8 cellular contexts compared by ENCODE assay signal in genomic region chr19:13781547-13781946, GRCh38. TPM values are rescaled to one million over a fixed set of nuclear protein-coding genes. Genes with fewer than 3 reads are reported as not detected.
DNase-seq lines count a peak whose midpoint lies in the region; ATAC-seq, FAIRE-seq and TF ChIP-seq lines count a peak whose summit lies in the region.

No MANE protein-coding gene starts in this region.

- H3K36me3 ChIP-seq in pancreas: peaks cover 0 to 8% (median 0%) of the 10 kb centered on the region in 3 donors

- H2BK15ac ChIP-seq in H9 (ENCODE audit: low read depth, low read length): no peak overlapping the region

- H3K27ac ChIP-seq in H9 (ENCODE audit: insufficient read length, low read depth, low read length) (no peak overlapping the region), pancreas (peak overlapping the region in 2 of 4 donors; percentile 11 to 33)

- WGBS in H9 (ENCODE audit: extremely low coverage, insufficient read length, low lambda C conversion rate): no CpG with 5 or more reads among the region's 5 CpGs
- 10 to 11% methylated on average over 5 of the region's 5 CpGs for WGBS in pancreas, 2 donors

- TF ChIP-seq CTCF in H9 (conservative IDR thresholded peaks at IDR 0.05) (no peak), fibroblast of the aortic adventitia (IDR thresholded peaks at IDR 0.05; ENCODE audit: insufficient read depth, low read length) (no peak), pancreas (IDR thresholded peaks at IDR 0.05) (no peak)

- intact Hi-C loops in pancreas (cut with DNase I): no loop called here

- H3K4me2 ChIP-seq in H9 (ENCODE audit: insufficient read depth, insufficient read length, low read length): no peak overlapping the region

- H3K4ac ChIP-seq in H9 (ENCODE audit: low read depth, low read length): no peak overlapping the region

- H3K4me1 Mint-ChIP-seq in H9: peaks cover 7 to 19% of the 10 kb centered on the region in 2 experiments
- peaks cover 13 to 15% of the 10 kb centered on the region in 2 donors for H3K4me1 Mint-ChIP-seq in stimulated activated naive B cell treated with anti-CD40 and anti-IgM and Interleukin-4, amounts not matched to agents 10 μg/mL and 1 μg/mL and 100 μg/mL, for 72 hours

- DNase-seq in H9 (peak; percentile 83), RCC 7860 (ENCODE audit: low spot score) (peak; percentile 34), fibroblast of the aortic adventitia (ENCODE audit: low read depth) (peak; percentile 91), pancreas (peak in 1 of 6 donors; percentile 61), occipital lobe (lab: John Stamatoyannopoulos, UW) (no peak), GM12892 (ENCODE audit: insufficient read length) (no peak)
- DNase-seq in stimulated activated naive B cell treated with anti-CD40 and anti-IgM and Interleukin-4, amounts not matched to agents 10 μg/mL and 1 μg/mL and 100 μg/mL, for 72 hours: no peak

- no peak overlapping the region for H3K18ac ChIP-seq in H9 (ENCODE audit: insufficient read length, low read depth, low read length)

- H2BK12ac ChIP-seq in H9 (ENCODE audit: insufficient read length, low read depth, low read length): no peak overlapping the region

- H3K79me2 ChIP-seq in H9 (ENCODE audit: insufficient read depth, low read length): no peaks in the 10 kb centered on the region

- peaks cover 1% of the 10 kb centered on the region; the same call in 1 of the 2 replicates for H3K27me3 Mint-ChIP-seq in H9 (ENCODE audit: low read depth)
- no peaks in the 10 kb centered on the region for H3K27me3 Mint-ChIP-seq in stimulated activated naive B cell treated with anti-CD40 and anti-IgM and Interleukin-4, amounts not matched to agents 10 μg/mL and 1 μg/mL and 100 μg/mL, for 72 hours

- H3K4me1 ChIP-seq in H9 (ENCODE audit: insufficient read depth, low read length) (no peaks in the 10 kb centered on the region), pancreas (peaks cover 0 to 9% (median 0%) of the 10 kb centered on the region in 3 donors)

- H2AFZ ChIP-seq in H9 (ENCODE audit: low read length): no peak overlapping the region

- no peak overlapping the region for H3K27ac Mint-ChIP-seq in H9
- no peak overlapping the region for H3K27ac Mint-ChIP-seq in stimulated activated naive B cell treated with anti-CD40 and anti-IgM and Interleukin-4, amounts not matched to agents 10 μg/mL and 1 μg/mL and 100 μg/mL, for 72 hours

- no peaks in the 10 kb centered on the region; a peak in 1 of 5 replicates for H3K9me3 Mint-ChIP-seq in H9
- H3K9me3 Mint-ChIP-seq in stimulated activated naive B cell treated with anti-CD40 and anti-IgM and Interleukin-4, amounts not matched to agents 10 μg/mL and 1 μg/mL and 100 μg/mL, for 72 hours: no peaks in the 10 kb centered on the region

- H2BK120ac ChIP-seq in H9 (ENCODE audit: low read depth, low read length, poor library complexity, severe bottlenecking): no peak overlapping the region

- H2BK5ac ChIP-seq in H9 (ENCODE audit: insufficient read length, low read length): no peak overlapping the region

- H3K79me1 ChIP-seq in H9 (ENCODE audit: insufficient read depth, low read depth, low read length, poor library complexity, severe bottlenecking): no peaks in the 10 kb centered on the region

- H4K5ac ChIP-seq in H9 (ENCODE audit: insufficient read length, low read depth, low read length): no peak overlapping the region

- no peak overlapping the region for H3K56ac ChIP-seq in H9 (ENCODE audit: insufficient read length, low read depth, low read length)

- no peak overlapping the region for H2AK5ac ChIP-seq in H9 (ENCODE audit: insufficient read length, low read length)

- peaks cover 26 to 31% (median 30%) of the 10 kb centered on the region in 3 experiments for H3K36me3 Mint-ChIP-seq in H9 (ENCODE audit: insufficient read depth in 1 of 3, low read depth in 3 of 3)
- H3K36me3 Mint-ChIP-seq in stimulated activated naive B cell treated with anti-CD40 and anti-IgM and Interleukin-4, amounts not matched to agents 10 μg/mL and 1 μg/mL and 100 μg/mL, for 72 hours: peaks cover 15 to 24% of the 10 kb centered on the region in 2 donors

- H4K91ac ChIP-seq in H9 (ENCODE audit: insufficient read length, low read depth, low read length): no peak overlapping the region

- no peak overlapping the region for H3T11ph ChIP-seq in H9 (ENCODE audit: low read length)

- no peak for FAIRE-seq in RCC 7860 (lab: Jason Lieb, UNC)
- no peak for FAIRE-seq in pancreas (lab: Jason Lieb, UNC)
- FAIRE-seq in GM12892 (lab: Jason Lieb, UNC): no peak

- H3K9me3 ChIP-seq in H9 (ENCODE audit: control insufficient read depth, low read depth, low read length) (no peaks in the 10 kb centered on the region), pancreas (no peaks in the 10 kb centered on the region)

- H3K4me3 ChIP-seq in fibroblast of the aortic adventitia (ENCODE audit: low read depth, low read length) (no peak overlapping the region), pancreas (no peak overlapping the region)

- no peak overlapping the region for H3K4me3 Mint-ChIP-seq in H9
- no peak overlapping the region for H3K4me3 Mint-ChIP-seq in stimulated activated naive B cell treated with anti-CD40 and anti-IgM and Interleukin-4, amounts not matched to agents 10 μg/mL and 1 μg/mL and 100 μg/mL, for 72 hours

- ATAC-seq in pancreas (peak in 3 of 4 donors; percentile 35 to 75 (median 74)), GM19351 (IDR thresholded peaks at IDR 0.05; ENCODE audit: unreplicated experiment) (no peak)
- no peak for ATAC-seq in stimulated activated naive B cell treated with anti-CD40 and anti-IgM and Interleukin-4, amounts not matched to agents 10 μg/mL and 1 μg/mL and 100 μg/mL, for 72 hours (replicated peaks)

- H3K9ac ChIP-seq in H9 (ENCODE audit: extremely low read depth, insufficient read length, low read length): no peak overlapping the region

- TF ChIP-seq POLR2A in GM12892 (IDR thresholded peaks at IDR 0.05; ENCODE audit: low read depth, low read length): no peak

- H3K27me3 ChIP-seq in H9 (ENCODE audit: insufficient read depth, low read length): no peaks in the 10 kb centered on the region
- H3K27me3 ChIP-seq in pancreas: no peaks in the 10 kb centered on the region

- no peak overlapping the region for H4K8ac ChIP-seq in H9 (replicated peaks; ENCODE audit: insufficient read length, low read depth, low read length)

- no peaks in the 10 kb centered on the region for H4K20me1 ChIP-seq in H9 (ENCODE audit: control insufficient read depth, insufficient read depth, insufficient read length)

- no peak overlapping the region for H3K14ac ChIP-seq in H9 (ENCODE audit: insufficient read depth, low read length)

- no peaks in the 10 kb centered on the region for H3K23me2 ChIP-seq in H9 (ENCODE audit: insufficient read length, low read depth, low read length, poor library complexity, severe bottlenecking)

- no peak overlapping the region for H2BK20ac ChIP-seq in H9 (ENCODE audit: low read depth, low read length, poor library complexity, severe bottlenecking)

- H3K23ac ChIP-seq in H9 (ENCODE audit: insufficient read length, low read depth, low read length): no peak overlapping the region

RNA-seq across cellular contexts. Expression of gene C19orf53, which starts 7.3 kb away (rescaled TPM):
- total RNA-seq in H9 (2021) (127 and 129 TPM in 2 replicates), fibroblast of the aortic adventitia (ENCODE audit: low replicate concordance) (43.3 and 78.0 TPM in 2 replicates), pancreas (10 to 100 TPM; 18.9 to 37.8 (median 29.0) TPM), occipital lobe (15.8 TPM)
- 10 to 100 TPM; 91.2 to 99.0 TPM for polyA plus RNA-seq in pancreas
- 218 TPM for polyA plus RNA-seq in GM12892 (2012; ENCODE audit: missing spikeins)

RNA-seq across cellular contexts. Expression of gene ZSWIM4, which starts 13.7 kb away (rescaled TPM):
- 50.7 and 53.1 TPM in 2 replicates for total RNA-seq in H9 (2021)
- total RNA-seq in fibroblast of the aortic adventitia (ENCODE audit: low replicate concordance): 0.57 and 6.7 TPM in 2 replicates
- total RNA-seq in pancreas: 1 to 10 TPM; 1.9 to 9.3 (median 3.4) TPM
- polyA plus RNA-seq in pancreas: 1 to 10 TPM; 3.9 to 5.5 TPM
- 11.1 TPM for total RNA-seq in occipital lobe
- 1.8 TPM for polyA plus RNA-seq in GM12892 (2012; ENCODE audit: missing spikeins)

RNA-seq across cellular contexts. Expression of gene MRI1, which starts 17.2 kb away (rescaled TPM):
- total RNA-seq in H9 (2021): 17.2 and 19.5 TPM in 2 replicates
- 24.0 and 71.3 TPM in 2 replicates for total RNA-seq in fibroblast of the aortic adventitia (ENCODE audit: low replicate concordance)
- 10 to 100 TPM; 14.4 to 21.4 (median 16.1) TPM for total RNA-seq in pancreas
- 10 to 100 TPM; 21.6 to 35.1 TPM for polyA plus RNA-seq in pancreas
- total RNA-seq in occipital lobe: 16.4 TPM
- 14.7 TPM for polyA plus RNA-seq in GM12892 (2012; ENCODE audit: missing spikeins)

Comparison
In these comparisons a context has a peak if more than half of its experiments do, and no peak if none do; other contexts are left out.
1. DNase-seq: peak in H9 (single experiment), RCC 7860 (single experiment) and fibroblast of the aortic adventitia (single experiment); none in stimulated activated naive B cell treated with anti-CD40 and anti-IgM and Interleukin-4, amounts not matched to agents 10 μg/mL and 1 μg/mL and 100 μg/mL, for 72 hours (single experiment), occipital lobe (single experiment) and GM12892 (single experiment).
2. ATAC-seq: peak in pancreas (3 of 4); none in stimulated activated naive B cell treated with anti-CD40 and anti-IgM and Interleukin-4, amounts not matched to agents 10 μg/mL and 1 μg/mL and 100 μg/mL, for 72 hours (0 of 2) and GM19351 (single experiment).